28 cellular contexts compared by ENCODE assay signal in the genomic region with DNA sequence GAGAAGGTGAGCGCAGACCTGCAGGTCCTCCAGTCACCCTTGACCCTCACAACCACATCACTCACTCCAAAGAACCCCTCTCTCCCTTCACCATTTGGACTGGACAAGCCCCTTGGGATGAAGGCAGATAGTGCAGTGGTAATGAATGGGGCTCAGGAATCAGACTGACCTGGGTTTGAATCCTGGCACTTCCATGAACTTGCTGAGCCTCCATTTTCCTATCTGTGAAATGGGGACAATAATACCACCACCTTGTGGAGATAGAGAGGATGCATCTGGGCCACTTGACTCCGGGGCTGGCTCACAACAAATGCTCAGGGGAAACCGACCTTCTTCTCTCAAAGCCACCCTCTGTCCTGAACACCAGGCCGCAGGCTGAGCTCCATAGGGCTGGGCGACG.
"Had no signal": no experiment of that assay in that cellular context is flagged by ENCODE, and none has a peak within 500 bp of the region (broad histone marks: within the 10 kb centered on the region; RNA-seq: fewer than 3 reads in every experiment).

No MANE protein-coding gene starts in this region.

- FAIRE-seq: frontal cortex had no signal

- DNase-seq: activated B cell treated with CpG ODN at 0.5 μM for 24 hours; activated CD4-positive, alpha-beta memory T cell treated with anti-CD3 and anti-CD28 coated beads for 36 hours; activated CD4-positive, alpha-beta T cell treated with anti-CD3 and anti-CD28 coated beads for 36 hours; activated CD4-positive, alpha-beta T cell treated with anti-CD3 and anti-CD28 coated beads, Interleukin-2, amount 10 ng/mL, durations not matched to agents 24 days and 14 days; activated CD8-positive, alpha-beta memory T cell treated with anti-CD3 and anti-CD28 coated beads, Interleukin-2, amount 10 ng/mL, durations not matched to agents 7 days and 5 days; activated CD8-positive, alpha-beta memory T cell treated with anti-CD3 and anti-CD28 coated beads, Interleukin-2, amount 50 U/mL, for 4 hours; activated CD8-positive, alpha-beta T cell treated with anti-CD3 and anti-CD28 coated beads, Interleukin-2, amount 10 ng/mL, durations not matched to agents 7 days and 5 days; activated gamma-delta T cell; activated naive CD4-positive, alpha-beta T cell; activated naive CD4-positive, alpha-beta T cell treated with anti-CD3 and anti-CD28 coated beads, Interleukin-2, amount 10 ng/mL, durations not matched to agents 7 days and 5 days; activated naive CD8-positive, alpha-beta T cell treated with anti-CD3 and anti-CD28 coated beads, Interleukin-2, amount 10 ng/mL, durations not matched to agents 7 days and 5 days; activated T-cell treated with anti-CD3 and anti-CD28 coated beads, Interleukin-2, amount 50 U/mL, for 24 hours; activated T-cell treated with anti-CD3 and anti-CD28 coated beads, Interleukin-2, amount 50 U/mL, for 72 hours; dorsolateral prefrontal cortex; effector memory CD4-positive, alpha-beta T cell; endodermal cell; foreskin fibroblast; head of caudate nucleus; T-helper 9 cell; WERI-Rb-1 had no signal

- ATAC-seq: activated CD4-positive, alpha-beta T cell treated with anti-CD3 and anti-CD28 coated beads for 36 hours; activated CD4-positive, CD25-positive, alpha-beta regulatory T cell treated with anti-CD3 and anti-CD28 coated beads, Interleukin-2, amount 50 U/mL, for 24 hours; activated CD8-positive, alpha-beta memory T cell treated with anti-CD3 and anti-CD28 coated beads, Interleukin-2, amount 10 ng/mL, durations not matched to agents 7 days and 5 days; activated CD8-positive, alpha-beta T cell treated with anti-CD3 and anti-CD28 coated beads, Interleukin-2, amount 10 ng/mL, durations not matched to agents 7 days and 5 days; activated naive CD4-positive, alpha-beta T cell treated with anti-CD3 and anti-CD28 coated beads, Interleukin-2, amount 50 U/mL, for 72 hours; activated T-cell treated with anti-CD3 and anti-CD28 coated beads, Interleukin-2, amount 50 U/mL, for 72 hours; esophagus mucosa had no signal

- H3K27ac ChIP-seq: ascending aorta, breast epithelium, cardiac muscle cell, coronary artery, dorsolateral prefrontal cortex, WERI-Rb-1 had no signal

- H3K36me3 ChIP-seq: ascending aorta, breast epithelium, cardiac muscle cell, WERI-Rb-1 had no signal

- H3K9me3 ChIP-seq: ascending aorta, breast epithelium had no signal

- H3K27me3 ChIP-seq: ascending aorta, breast epithelium, dorsolateral prefrontal cortex had no signal

- H3K4me1 ChIP-seq: ascending aorta, breast epithelium had no signal

- H3K4me3 ChIP-seq: ascending aorta, breast epithelium, cardiac muscle cell, coronary artery, dorsolateral prefrontal cortex had no signal
